ENCODE assay signal across 19 cellular contexts in genomic region chr13:89515948-89516347, GRCh38.
"Had no signal": no experiment of that assay in that cellular context is flagged by ENCODE, and none has a peak within 500 bp of the region (broad histone marks: within the 10 kb centered on the region; RNA-seq: fewer than 3 reads in every experiment).

No MANE protein-coding gene starts in this region.

- H3K36me3 Mint-ChIP-seq: naive thymus-derived CD8-positive, alpha-beta T cell; stimulated activated naive B cell treated with anti-CD40 and anti-IgM and Interleukin-4, amounts not matched to agents 10 μg/mL and 1 μg/mL and 100 μg/mL, for 72 hours had no signal

- H3K4me3 ChIP-seq: hepatocyte, testis, tibial nerve, upper lobe of right lung, vagina had no signal

- H3K4me1 ChIP-seq: testis, vagina had no signal

- H3K9me3 ChIP-seq: neutrophil, testis, tibial nerve, upper lobe of right lung, vagina had no signal

- H3K4me1 Mint-ChIP-seq: naive thymus-derived CD8-positive, alpha-beta T cell; stimulated activated naive B cell treated with anti-CD40 and anti-IgM and Interleukin-4, amounts not matched to agents 10 μg/mL and 1 μg/mL and 100 μg/mL, for 72 hours; stimulated activated naive CD8-positive, alpha-beta T cell treated with anti-CD3 and anti-CD28 coated beads, Interleukin-15, amount 100 ng/mL, for 72 hours had no signal

- ATAC-seq: foreskin keratinocyte; naive thymus-derived CD8-positive, alpha-beta T cell; sciatic nerve; stimulated activated naive B cell treated with anti-CD40 and anti-IgM and Interleukin-4, amounts not matched to agents 10 μg/mL and 1 μg/mL and 100 μg/mL, for 72 hours; stimulated activated naive CD8-positive, alpha-beta T cell treated with anti-CD3 and anti-CD28 coated beads, Interleukin-15, amount 100 ng/mL, for 72 hours; upper lobe of right lung had no signal

- H3K27me3 Mint-ChIP-seq: naive thymus-derived CD8-positive, alpha-beta T cell; stimulated activated naive B cell treated with anti-CD40 and anti-IgM and Interleukin-4, amounts not matched to agents 10 μg/mL and 1 μg/mL and 100 μg/mL, for 72 hours; stimulated activated naive CD8-positive, alpha-beta T cell treated with anti-CD3 and anti-CD28 coated beads, Interleukin-15, amount 100 ng/mL, for 72 hours had no signal

- H3K27ac Mint-ChIP-seq: naive thymus-derived CD8-positive, alpha-beta T cell; stimulated activated naive B cell treated with anti-CD40 and anti-IgM and Interleukin-4, amounts not matched to agents 10 μg/mL and 1 μg/mL and 100 μg/mL, for 72 hours; stimulated activated naive CD8-positive, alpha-beta T cell treated with anti-CD3 and anti-CD28 coated beads, Interleukin-15, amount 100 ng/mL, for 72 hours had no signal

- H3K27me3 ChIP-seq: foreskin keratinocyte, hepatocyte, neutrophil, testis, tibial nerve, upper lobe of right lung, vagina had no signal

- DNase-seq: dermis blood vessel endothelial cell; erythroblast; foreskin keratinocyte; head of caudate nucleus; mammary epithelial cell; naive thymus-derived CD8-positive, alpha-beta T cell; posterior cingulate gyrus; stimulated activated CD4-positive, alpha-beta T cell treated with anti-CD3 and anti-CD28 coated beads, Interleukin-2, amount 100 ng/mL, for 24 hours; stimulated activated CD4-positive, alpha-beta T cell treated with anti-CD3 and anti-CD28 coated beads, Interleukin-4, amount 100 ng/mL, for 4 hours; stimulated activated naive B cell treated with anti-CD40 and anti-IgM and Interleukin-4, amounts not matched to agents 10 μg/mL and 1 μg/mL and 100 μg/mL, for 72 hours; stimulated activated naive CD8-positive, alpha-beta T cell treated with anti-CD3 and anti-CD28 coated beads, Interleukin-15, amount 100 ng/mL, for 72 hours; testis; upper lobe of right lung had no signal

- H3K4me2 ChIP-seq: hepatocyte had no signal

- FAIRE-seq: endothelial cell of umbilical vein had no signal

- H3K4me3 Mint-ChIP-seq: naive thymus-derived CD8-positive, alpha-beta T cell; stimulated activated naive B cell treated with anti-CD40 and anti-IgM and Interleukin-4, amounts not matched to agents 10 μg/mL and 1 μg/mL and 100 μg/mL, for 72 hours; stimulated activated naive CD8-positive, alpha-beta T cell treated with anti-CD3 and anti-CD28 coated beads, Interleukin-15, amount 100 ng/mL, for 72 hours had no signal

- H3K27ac ChIP-seq: foreskin keratinocyte, hepatocyte, neutrophil, testis, tibial nerve, upper lobe of right lung, vagina had no signal

- H3K36me3 ChIP-seq: neutrophil, tibial nerve, upper lobe of right lung, vagina had no signal
